Comparison of ENCODE assay signal across 8 cellular contexts in the genomic region with DNA sequence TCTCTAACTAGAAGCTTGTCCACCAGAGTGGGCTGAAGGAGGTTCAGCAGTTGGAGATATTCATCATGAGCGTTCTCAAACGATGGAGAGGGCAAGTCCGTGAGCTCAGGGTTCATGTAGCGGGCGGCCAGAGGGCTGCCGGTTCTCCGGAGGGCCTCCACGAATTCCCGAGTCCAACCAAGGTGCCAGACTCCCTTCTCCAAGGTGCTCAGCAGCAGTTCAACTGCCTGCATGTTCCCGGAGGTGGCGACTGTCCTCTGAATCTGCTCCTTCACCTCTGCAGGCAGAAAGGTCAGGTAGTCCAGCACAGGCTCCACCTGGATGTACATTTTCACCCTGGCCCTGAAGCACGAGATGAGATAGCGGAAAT.
DNase-seq lines count a peak whose midpoint lies in the region; ATAC-seq lines count a peak whose summit lies in the region.

No MANE protein-coding gene starts in this region.

- peak; percentile 37 for DNase-seq in NCI-H748 (lab: John Stamatoyannopoulos, UW; ENCODE audit: unreplicated experiment)
- DNase-seq in NCI-H748 treated with DMSO at 0.1 percent for 48 hours (lab: John Stamatoyannopoulos, UW) = no peak
- peak; percentile 43 for DNase-seq in RKO (ENCODE audit: low spot score)
- peak; percentile 29 for DNase-seq in astrocyte of the hippocampus (ENCODE audit: low read depth, low spot score)
- DNase-seq in iPS-NIHi7 (ENCODE audit: extremely low spot score) = peak; percentile 25
- DNase-seq in stimulated activated CD4-positive, alpha-beta T cell treated with anti-CD3 and anti-CD28 coated beads, Interleukin-1b, Interleukin-23, amount 100 ng/mL, for 48 hours = peak; percentile 14
- no peak for DNase-seq in NCI-H1092 (lab: John Stamatoyannopoulos, UW)

- ATAC-seq in HG02970 (IDR thresholded peaks at IDR 0.05; ENCODE audit: low FRiP score, unreplicated experiment) = peak; percentile 3

Comparison
In these comparisons a context has a peak if more than half of its experiments do, and no peak if none do; other contexts are left out.
1. DNase-seq: peak in NCI-H748 (single experiment), RKO (single experiment), astrocyte of the hippocampus (single experiment), iPS-NIHi7 (single experiment) and stimulated activated CD4-positive, alpha-beta T cell treated with anti-CD3 and anti-CD28 coated beads, Interleukin-1b, Interleukin-23, amount 100 ng/mL, for 48 hours (single experiment); none in NCI-H748 treated with DMSO at 0.1 percent for 48 hours (single experiment) and NCI-H1092 (single experiment).